In the genomic region with DNA sequence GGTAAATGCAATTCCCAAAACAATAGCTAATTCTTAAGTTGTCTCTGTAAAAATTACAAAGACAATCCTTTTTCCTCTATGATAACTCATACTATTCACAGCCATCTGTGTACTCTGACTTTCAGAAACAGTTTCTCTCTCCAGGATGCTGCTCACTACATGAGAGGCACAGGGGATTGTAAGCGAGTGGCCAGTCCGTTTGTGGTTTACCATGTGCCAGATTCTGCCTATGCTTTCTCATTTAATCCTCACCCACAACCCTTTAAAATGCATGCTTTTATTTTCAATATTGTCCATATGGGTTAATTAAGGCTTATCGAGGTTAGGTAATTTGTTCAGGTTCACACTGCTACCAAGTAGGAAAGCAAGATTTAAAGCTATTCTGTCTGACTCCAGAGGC, we compare ENCODE assay signal across 17 cellular contexts. TPM values are rescaled to one million over a fixed set of nuclear protein-coding genes. Genes with fewer than 3 reads are reported as not detected.
"Had no signal": no experiment of that assay in that cellular context is flagged by ENCODE, and none has a peak within 500 bp of the region (broad histone marks: within the 10 kb centered on the region; RNA-seq: fewer than 3 reads in every experiment).

No MANE protein-coding gene starts in this region.

- H3K4me3 Mint-ChIP-seq: activated naive CD8-positive, alpha-beta T cell; activated T-helper 1 cell treated with anti-CD3 and anti-CD28 coated beads, Interleukin-12 subunit alpha, Interleukin-12 subunit beta, Interleukin-2, Interleukin-4 antibody, amounts not matched to agents 30 ng/mL and 10 ng/mL and 1 ng/mL, durations not matched to agents 14 hours and 24 hours and 36 hours; dendritic cell treated with granulocyte-macrophage colony-stimulating factor and Interleukin-4, amounts not matched to agents 40 ng/mL and 50 ng/mL, for 4 days; memory B cell; stimulated activated memory B cell treated with anti-CD40 and anti-IgM and Interleukin-4, amounts not matched to agents 10 μg/mL and 1 μg/mL and 100 μg/mL, for 72 hours had no signal

- H3K9me3 ChIP-seq: esophagus muscularis mucosa, pancreas had no signal

- H3K36me3 Mint-ChIP-seq: activated naive CD8-positive, alpha-beta T cell; memory B cell; stimulated activated memory B cell treated with anti-CD40 and anti-IgM and Interleukin-4, amounts not matched to agents 10 μg/mL and 1 μg/mL and 100 μg/mL, for 72 hours had no signal

- DNase-seq: activated CD4-positive, alpha-beta T cell treated with anti-CD3 and anti-CD28 coated beads, Interleukin-2, amount 50 U/mL, for 4 hours; activated gamma-delta T cell treated with Interleukin-2 at 50 U/mL for 16 hours; effector memory CD4-positive, alpha-beta T cell; pancreas; stimulated activated CD4-positive, alpha-beta T cell treated with anti-CD3 and anti-CD28 coated beads, Interleukin-4, amount 100 ng/mL, for 24 hours; WERI-Rb-1 had no signal

- H3K4me2 ChIP-seq: smooth muscle cell had no signal

- H3K36me3 ChIP-seq: esophagus muscularis mucosa, pancreas, WERI-Rb-1 had no signal

- H3K27me3 ChIP-seq: esophagus muscularis mucosa, pancreas had no signal

- H3K9me3 Mint-ChIP-seq: activated T-helper 1 cell treated with anti-CD3 and anti-CD28 coated beads, Interleukin-12 subunit alpha, Interleukin-12 subunit beta, Interleukin-2, Interleukin-4 antibody, amounts not matched to agents 30 ng/mL and 10 ng/mL and 1 ng/mL, durations not matched to agents 14 hours and 24 hours and 36 hours; dendritic cell treated with granulocyte-macrophage colony-stimulating factor and Interleukin-4, amounts not matched to agents 40 ng/mL and 50 ng/mL, for 4 days; memory B cell; stimulated activated memory B cell treated with anti-CD40 and anti-IgM and Interleukin-4, amounts not matched to agents 10 μg/mL and 1 μg/mL and 100 μg/mL, for 72 hours had no signal

- H3K4me3 ChIP-seq: esophagus muscularis mucosa, pancreas, smooth muscle cell had no signal

- H3K4me1 ChIP-seq: pancreas had no signal

- ATAC-seq: pancreas; sciatic nerve; stimulated activated memory B cell treated with anti-CD40 and anti-IgM and Interleukin-4, amounts not matched to agents 10 μg/mL and 1 μg/mL and 100 μg/mL, for 72 hours had no signal

- H3K27ac Mint-ChIP-seq: activated naive CD8-positive, alpha-beta T cell; activated T-helper 1 cell treated with anti-CD3 and anti-CD28 coated beads, Interleukin-12 subunit alpha, Interleukin-12 subunit beta, Interleukin-2, Interleukin-4 antibody, amounts not matched to agents 30 ng/mL and 10 ng/mL and 1 ng/mL, durations not matched to agents 14 hours and 24 hours and 36 hours; dendritic cell treated with granulocyte-macrophage colony-stimulating factor and Interleukin-4, amounts not matched to agents 40 ng/mL and 50 ng/mL, for 4 days; memory B cell; stimulated activated memory B cell treated with anti-CD40 and anti-IgM and Interleukin-4, amounts not matched to agents 10 μg/mL and 1 μg/mL and 100 μg/mL, for 72 hours had no signal

- H3K27ac ChIP-seq: esophagus muscularis mucosa, pancreas, WERI-Rb-1 had no signal

RNA-seq across cellular contexts. Expression of a gene that starts 23.0 kb away (rescaled TPM):
- total RNA-seq: chondrocyte, endothelial cell of umbilical vein had no signal

RNA-seq across cellular contexts. Expression of a gene that starts 37.4 kb away (rescaled TPM):
- total RNA-seq: activated T-helper 1 cell treated with anti-CD3 and anti-CD28 coated beads, Interleukin-12 subunit alpha, Interleukin-12 subunit beta, Interleukin-2, Interleukin-4 antibody, amounts not matched to agents 30 ng/mL and 10 ng/mL and 1 ng/mL, durations not matched to agents 14 hours and 24 hours and 36 hours; chondrocyte; endothelial cell of umbilical vein; smooth muscle cell; T-helper 2 cell treated with Interferon-gamma antibody and Interleukin-4, amounts not matched to agents 100 ng/mL and 5 ng/mL, for 36 hours had no signal
